24 cellular contexts compared by ENCODE assay signal in the genomic region with DNA sequence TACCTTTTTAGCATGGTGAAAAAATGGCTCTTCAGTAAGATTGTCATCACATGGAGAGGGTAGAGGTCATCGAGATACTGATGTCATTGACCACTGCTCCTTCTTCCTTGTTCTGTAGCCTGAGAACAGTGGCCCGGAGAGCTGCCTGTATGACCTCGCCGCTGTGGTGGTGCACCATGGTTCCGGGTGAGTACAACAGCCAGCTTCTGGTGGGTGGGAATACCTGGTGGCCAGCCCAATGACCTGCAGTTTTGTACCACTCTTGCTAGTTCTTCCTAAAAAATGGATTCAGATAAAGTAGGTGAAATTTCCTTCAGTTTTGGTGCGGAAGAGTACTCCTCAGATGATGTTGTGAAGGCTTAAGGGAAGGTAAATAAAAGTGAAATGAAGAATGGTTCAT. TPM values are rescaled to one million over a fixed set of nuclear protein-coding genes. Genes with fewer than 3 reads are reported as not detected.
DNase-seq lines count a peak whose midpoint lies in the region; ATAC-seq, FAIRE-seq and TF ChIP-seq lines count a peak whose summit lies in the region.
"Had no signal": no experiment of that assay in that cellular context is flagged by ENCODE, and none has a peak within 500 bp of the region (broad histone marks: within the 10 kb centered on the region; RNA-seq: fewer than 3 reads in every experiment).

No MANE protein-coding gene starts in this region.

- TF ChIP-seq CTCF in A549 (IDR thresholded peaks at IDR 0.05) (no peak), coronary artery (IDR thresholded peaks at IDR 0.05) (no peak)

- no peak for TF ChIP-seq RAD21 in A549 (conservative IDR thresholded peaks at IDR 0.05 in 1 of 2, IDR thresholded peaks at IDR 0.05 in 1 of 2)

- H3K27ac ChIP-seq in A549 (no peak overlapping the region), coronary artery (no peak overlapping the region)
- H3K27ac ChIP-seq: Peyer's patch had no signal

- H3K4me3 ChIP-seq in A549 (no peak overlapping the region), coronary artery (no peak overlapping the region)
- H3K4me3 ChIP-seq: Peyer's patch had no signal

- intact Hi-C loops in activated CD4-positive, alpha-beta T cell treated with anti-CD3 and anti-CD28 coated beads, Interleukin-2, amount 10 ng/mL, durations not matched to agents 24 days and 14 days (cut with micrococcal nuclease): no loop called here
- intact Hi-C loops in activated CD4-positive, alpha-beta T cell treated with anti-CD3 and anti-CD28 coated beads for 36 hours (cut with DNase I, micrococcal nuclease): no loop called here
- intact Hi-C loops in head of caudate nucleus (cut with DNase I): no loop called here

- WGBS in A549 (ENCODE audit: missing lambda C conversion rate): over 99% methylated on average over 6 of the region's 6 CpGs

- H3K27me3 Mint-ChIP-seq in activated CD4-positive, alpha-beta T cell treated with anti-CD3 and anti-CD28 coated beads, Interleukin-2, amount 10 ng/mL, durations not matched to agents 24 days and 14 days: no peaks in the 10 kb centered on the region
- no peaks in the 10 kb centered on the region for H3K27me3 Mint-ChIP-seq in activated CD4-positive, alpha-beta T cell treated with anti-CD3 and anti-CD28 coated beads for 36 hours
- H3K27me3 Mint-ChIP-seq: IgD-negative memory B cell had no signal

- DNase-seq in activated CD4-positive, alpha-beta T cell treated with anti-CD3 and anti-CD28 coated beads, Interleukin-2, amount 10 ng/mL, durations not matched to agents 24 days and 14 days: peak; percentile 52
- no peak for DNase-seq in activated CD4-positive, alpha-beta T cell treated with anti-CD3 and anti-CD28 coated beads for 36 hours
- DNase-seq in A549 (ENCODE audit: low read depth in 1 of 2, low spot score in 1 of 2) (no peak), GM12891 (ENCODE audit: insufficient read length, low spot score) (no peak), kidney tubule cell (ENCODE audit: low spot score) (peak; percentile 40), coronary artery (ENCODE audit: low spot score) (no peak), head of caudate nucleus (no peak), NCI-H2171 (lab: John Stamatoyannopoulos, UW) (no peak)
- DNase-seq: 8988T, COR-L47, DMS 273 treated with DMSO at 0.1 percent for 48 hours, Karpas-422, MV-4-11, NCI-H1105 treated with DMSO at 0.1 percent for 48 hours, NCI-H2081, NCI-H2171 treated with DMSO at 0.1 percent for 48 hours, NCI-H524 treated with DMSO at 0.1 percent for 48 hours, Peyer's patch had no signal

- H3K4me3 Mint-ChIP-seq in activated CD4-positive, alpha-beta T cell treated with anti-CD3 and anti-CD28 coated beads, Interleukin-2, amount 10 ng/mL, durations not matched to agents 24 days and 14 days: no peak overlapping the region
- no peak overlapping the region for H3K4me3 Mint-ChIP-seq in activated CD4-positive, alpha-beta T cell treated with anti-CD3 and anti-CD28 coated beads for 36 hours
- H3K4me3 Mint-ChIP-seq: CD14-positive monocyte, IgD-negative memory B cell had no signal

- CTCF ChIA-PET in activated CD4-positive, alpha-beta T cell treated with anti-CD3 and anti-CD28 coated beads for 36 hours (lab: Charles Lee): interaction anchor here (0.7 to 0.8 kb wide), 2 partner anchors 10 to 16 kb away, joined by 3 read pairs; no protein-coding TSS in a partner anchor
- CTCF ChIA-PET in A549 (lab: Yijun Ruan, JAX): interaction anchor here (0.9 to 4.4 kb wide), 8 partner anchors 11 to 480 kb away, joined by 3 to 44 read pairs (median 5); no protein-coding TSS in a partner anchor

- H3K36me3 Mint-ChIP-seq in activated CD4-positive, alpha-beta T cell treated with anti-CD3 and anti-CD28 coated beads, Interleukin-2, amount 10 ng/mL, durations not matched to agents 24 days and 14 days (ENCODE audit: low read depth): peaks cover 74% of the 10 kb centered on the region
- H3K36me3 Mint-ChIP-seq in activated CD4-positive, alpha-beta T cell treated with anti-CD3 and anti-CD28 coated beads for 36 hours (ENCODE audit: low read depth): peaks cover 76% of the 10 kb centered on the region

- peaks cover 22% of the 10 kb centered on the region for H3K4me1 ChIP-seq in A549
- H3K4me1 ChIP-seq: Peyer's patch had no signal

- no peaks in the 10 kb centered on the region for H3K9me3 Mint-ChIP-seq in activated CD4-positive, alpha-beta T cell treated with anti-CD3 and anti-CD28 coated beads, Interleukin-2, amount 10 ng/mL, durations not matched to agents 24 days and 14 days
- H3K9me3 Mint-ChIP-seq in activated CD4-positive, alpha-beta T cell treated with anti-CD3 and anti-CD28 coated beads for 36 hours (ENCODE audit: low read depth): peaks cover 4% of the 10 kb centered on the region
- H3K9me3 Mint-ChIP-seq: CD14-positive monocyte, IgD-negative memory B cell had no signal

- no peak for ATAC-seq in activated CD4-positive, alpha-beta T cell treated with anti-CD3 and anti-CD28 coated beads for 36 hours
- ATAC-seq in A549: no peak; a peak in 1 of 6 replicates
- ATAC-seq: HCT116 had no signal

- H3K4me2 ChIP-seq in A549: no peak overlapping the region

- TF ChIP-seq POLR2A in A549 (IDR thresholded peaks at IDR 0.05; ENCODE audit: low read length): no peak
- TF ChIP-seq POLR2A in GM12891 (IDR thresholded peaks at IDR 0.05; ENCODE audit: low read depth, low read length): no peak

- FAIRE-seq in A549 (lab: Jason Lieb, UNC) (peak; percentile 39), GM12891 (lab: Jason Lieb, UNC) (peak; percentile 58)
- FAIRE-seq: GM12892, H1 had no signal

- H3K4me1 Mint-ChIP-seq in activated CD4-positive, alpha-beta T cell treated with anti-CD3 and anti-CD28 coated beads, Interleukin-2, amount 10 ng/mL, durations not matched to agents 24 days and 14 days: peaks cover 20% of the 10 kb centered on the region
- peaks cover 26% of the 10 kb centered on the region for H3K4me1 Mint-ChIP-seq in activated CD4-positive, alpha-beta T cell treated with anti-CD3 and anti-CD28 coated beads for 36 hours

- no peak for TF ChIP-seq EP300 in A549 (IDR thresholded peaks at IDR 0.05)

- H3K27ac Mint-ChIP-seq in activated CD4-positive, alpha-beta T cell treated with anti-CD3 and anti-CD28 coated beads, Interleukin-2, amount 10 ng/mL, durations not matched to agents 24 days and 14 days: no peak overlapping the region
- H3K27ac Mint-ChIP-seq in activated CD4-positive, alpha-beta T cell treated with anti-CD3 and anti-CD28 coated beads for 36 hours: no peak overlapping the region

- no peaks in the 10 kb centered on the region for H3K9me3 ChIP-seq in A549
- H3K9me3 ChIP-seq: Peyer's patch had no signal

- POLR2A ChIA-PET in activated CD4-positive, alpha-beta T cell treated with anti-CD3 and anti-CD28 coated beads for 36 hours (lab: Charles Lee): no interaction called here
- POLR2A ChIA-PET in A549 (lab: Yijun Ruan, JAX): no interaction called here

TF ChIP-seq in A549, 52 proteins besides CTCF, POLR2A, EP300 and RAD21 (continues in another document):
- TF ChIP-seq, protein P1, sequence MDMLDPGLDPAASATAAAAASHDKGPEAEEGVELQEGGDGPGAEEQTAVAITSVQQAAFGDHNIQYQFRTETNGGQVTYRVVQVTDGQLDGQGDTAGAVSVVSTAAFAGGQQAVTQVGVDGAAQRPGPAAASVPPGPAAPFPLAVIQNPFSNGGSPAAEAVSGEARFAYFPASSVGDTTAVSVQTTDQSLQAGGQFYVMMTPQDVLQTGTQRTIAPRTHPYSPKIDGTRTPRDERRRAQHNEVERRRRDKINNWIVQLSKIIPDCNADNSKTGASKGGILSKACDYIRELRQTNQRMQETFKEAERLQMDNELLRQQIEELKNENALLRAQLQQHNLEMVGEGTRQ (IDR thresholded peaks at IDR 0.05): no peak
- TF ChIP-seq FOSB (CRISPR knock-in tag; IDR thresholded peaks at IDR 0.05) (no peak), KDM1A (IDR thresholded peaks at IDR 0.05; ENCODE audit: low read depth) (no peak), MYC (IDR thresholded peaks at IDR 0.05; ENCODE audit: borderline replicate concordance, low read length) (no peak), EHF (CRISPR knock-in tag; IDR thresholded peaks at IDR 0.05) (no peak), SREBF2 (IDR thresholded peaks at IDR 0.05) (no peak), FOSL2 (IDR thresholded peaks at IDR 0.05) (no peak), FOSL2 (CRISPR knock-in tag; IDR thresholded peaks at IDR 0.05) (no peak)

TF ChIP-seq in GM12891, 5 proteins besides CTCF, POLR2A, EP300 and RAD21:
- TF ChIP-seq SPI1 (IDR thresholded peaks at IDR 0.05; ENCODE audit: low read depth, low read length) (no peak), TAF1 (IDR thresholded peaks at IDR 0.05; ENCODE audit: low read depth, low read length) (no peak), PAX5 (IDR thresholded peaks at IDR 0.05; ENCODE audit: insufficient read depth, low read length, severe bottlenecking) (no peak), POLR2AphosphoS5 (IDR thresholded peaks at IDR 0.05; ENCODE audit: low read depth, low read length) (no peak), POU2F2 (IDR thresholded peaks at IDR 0.05; ENCODE audit: low read depth, low read length) (no peak)

RNA-seq across cellular contexts. Expression of a gene that starts 8.4 kb away (rescaled TPM):
- total RNA-seq in activated CD4-positive, alpha-beta T cell treated with anti-CD3 and anti-CD28 coated beads, Interleukin-2, amount 10 ng/mL, durations not matched to agents 24 days and 14 days: 0.80 and 1.3 TPM in 2 replicates
- total RNA-seq in activated CD4-positive, alpha-beta T cell treated with anti-CD3 and anti-CD28 coated beads for 36 hours: under 1 TPM; 0.61 to 0.69 TPM
- polyA plus RNA-seq in A549 (2011; rRNA removed): 0.09 and 0.18 TPM in 2 replicates
- 0.28 and 0.29 TPM in 2 replicates for polyA plus RNA-seq in A549 (2012; cell fraction: cytosol; rRNA removed)
- polyA plus RNA-seq in A549 (2012; cell fraction: nucleus; rRNA removed): 0.41 and 0.49 TPM in 2 replicates
- polyA plus RNA-seq in A549 (2017; fragmentation: RNase III; extraction: RNeasy Plus Mini Kit Qiagen cat#74134 plus additional on column Dnase treatment): 0.13 to 0.23 TPM (median 0.18 TPM) in 3 replicates
- polyA minus RNA-seq in A549 (2011; rRNA and poly(A)+ RNA removed): 0.33 and 0.78 TPM in 2 replicates
- 0.21 TPM for polyA plus RNA-seq in GM12891 (2012; ENCODE audit: low read depth, missing spikeins)
- total RNA-seq: M059J had no signal
- polyA plus RNA-seq: CD14-positive monocyte had no signal

Comparison
In these comparisons a context has a peak if more than half of its experiments do, and no peak if none do; other contexts are left out.
1. DNase-seq: peak in activated CD4-positive, alpha-beta T cell treated with anti-CD3 and anti-CD28 coated beads, Interleukin-2, amount 10 ng/mL, durations not matched to agents 24 days and 14 days (single experiment) and kidney tubule cell (single experiment); none in activated CD4-positive, alpha-beta T cell treated with anti-CD3 and anti-CD28 coated beads for 36 hours (single experiment), A549 (0 of 2), GM12891 (single experiment), coronary artery (single experiment), head of caudate nucleus (0 of 42) and NCI-H2171 (single experiment).